ENCODE assay signal across 9 cellular contexts in genomic region chr3:192444096-192444790, GRCh38.
DNase-seq lines count a peak whose midpoint lies in the region; ATAC-seq and TF ChIP-seq lines count a peak whose summit lies in the region.
"Had no signal": no experiment of that assay in that cellular context is flagged by ENCODE, and none has a peak within 500 bp of the region (broad histone marks: within the 10 kb centered on the region; RNA-seq: fewer than 3 reads in every experiment).

No MANE protein-coding gene starts in this region.

- DNase-seq in NCI-H2171 treated with DMSO at 0.1 percent for 48 hours (lab: John Stamatoyannopoulos, UW) = peak; percentile 68
- DNase-seq in NCI-H2171 (lab: John Stamatoyannopoulos, UW) = no peak
- DNase-seq in HCT116 (ENCODE audit: low read depth, low spot score) = peak; percentile 36
- DNase-seq in LNCaP clone FGC (ENCODE audit: low read depth) = peak; percentile 7
- peak; percentile 54 for DNase-seq in RWPE1 (ENCODE audit: low spot score)
- peak; percentile 74 for DNase-seq in activated naive CD8-positive, alpha-beta T cell treated with anti-CD3 and anti-CD28 coated beads, Interleukin-2, amount 10 ng/mL, durations not matched to agents 7 days and 5 days
- peak; percentile 82 for DNase-seq in cardiac septum (ENCODE audit: low spot score)
- DNase-seq in progenitor cell of endocrine pancreas (ENCODE audit: low spot score, unreplicated experiment) = peak; percentile 69

- CTCF ChIA-PET in HCT116 (lab: Charles Lee) = interaction anchor here (0.7 to 3.0 kb wide), 22 partner anchors 8 to 1308 kb away, joined by 3 to 23 read pairs (median 4); no protein-coding TSS in a partner anchor
- CTCF ChIA-PET in RWPE1 (lab: Yijun Ruan, JAX) = interaction anchor here (0.5 to 1.8 kb wide), 33 partner anchors 9 to 1632 kb away, joined by 3 to 15 read pairs (median 3); no protein-coding TSS in a partner anchor

- H3K27ac Mint-ChIP-seq in activated naive CD8-positive, alpha-beta T cell treated with anti-CD3 and anti-CD28 coated beads, Interleukin-2, amount 10 ng/mL, durations not matched to agents 7 days and 5 days = no peak overlapping the region
- no peak overlapping the region for H3K27ac Mint-ChIP-seq in progenitor cell of endocrine pancreas

- H3K4me3 ChIP-seq in HCT116 (replicated peaks in 1 of 2; ENCODE audit: low read depth in 1 of 2, low read length in 2 of 2) (no peak overlapping the region), LNCaP clone FGC (ENCODE audit: low read depth, low read length) (no peak overlapping the region)
- H3K4me3 ChIP-seq: BLaER1 treated with 17β-estradiol and CSF1 and Interleukin-3, amounts not matched to agents 10 nM and 100 nM had no signal

- H3K4me2 ChIP-seq in HCT116 (ENCODE audit: low read length) = no peak overlapping the region
- H3K4me2 ChIP-seq: BLaER1 treated with 17β-estradiol and CSF1 and Interleukin-3, amounts not matched to agents 10 nM and 100 nM had no signal

- peak; percentile 93 for TF ChIP-seq RAD21 in HCT116 (IDR thresholded peaks at IDR 0.05; ENCODE audit: low read depth)

- H3K79me2 ChIP-seq in HCT116 (ENCODE audit: insufficient read depth, low read length) = no peaks in the 10 kb centered on the region

- H3K36me3 Mint-ChIP-seq in activated naive CD8-positive, alpha-beta T cell treated with anti-CD3 and anti-CD28 coated beads, Interleukin-2, amount 10 ng/mL, durations not matched to agents 7 days and 5 days = no peaks in the 10 kb centered on the region
- H3K36me3 Mint-ChIP-seq in progenitor cell of endocrine pancreas (ENCODE audit: insufficient read depth) = no peaks in the 10 kb centered on the region

- peak; percentile 71 to 99 (median 93) for TF ChIP-seq CTCF in HCT116 (IDR thresholded peaks at IDR 0.05 in 2 of 3, conservative IDR thresholded peaks at IDR 0.05 in 1 of 3; ENCODE audit: borderline replicate concordance in 1 of 3, insufficient read depth in 1 of 3, low read depth in 2 of 3, low read length in 2 of 3)
- peak; percentile 100 for TF ChIP-seq CTCF in LNCaP clone FGC (IDR thresholded peaks at IDR 0.05; ENCODE audit: control insufficient read depth, extremely low read depth, insufficient read depth)
- TF ChIP-seq CTCF in RWPE1 (conservative IDR thresholded peaks at IDR 0.05; ENCODE audit: low read depth) = peak; percentile 97
- peak; percentile 99 for TF ChIP-seq CTCF in progenitor cell of endocrine pancreas (IDR thresholded peaks at IDR 0.05; ENCODE audit: unreplicated experiment)

- no peak for TF ChIP-seq POLR2A in HCT116 (IDR thresholded peaks at IDR 0.05; ENCODE audit: borderline replicate concordance, extremely low read depth, insufficient read depth, insufficient read length)

- intact Hi-C loops in HCT116 (cut with micrococcal nuclease) = loop anchor here (1.0 to 10.0 kb wide), 6 partner anchors 256 to 1309 kb away; no protein-coding TSS in a partner anchor
- intact Hi-C loops in cardiac septum (cut with DNase I) = loop anchor here (2.0 kb wide), 1 partner anchor 1025 kb away; no protein-coding TSS in a partner anchor

- H3K4me3 Mint-ChIP-seq in activated naive CD8-positive, alpha-beta T cell treated with anti-CD3 and anti-CD28 coated beads, Interleukin-2, amount 10 ng/mL, durations not matched to agents 7 days and 5 days = no peak overlapping the region
- H3K4me3 Mint-ChIP-seq in progenitor cell of endocrine pancreas (ENCODE audit: low read depth) = no peak overlapping the region

- RAD21 ChIA-PET in HCT116 (lab: Charles Lee; ENCODE audit: low non-redundant PET in 1 of 2, low total read pairs in 2 of 2, uncharacterized antibody in 2 of 2, unreplicated experiment in 2 of 2) = no interaction called here

- H2AFZ ChIP-seq in HCT116 (ENCODE audit: low read depth, low read length, poor library complexity, severe bottlenecking) = no peak overlapping the region

- H3K9me2 ChIP-seq in HCT116 (ENCODE audit: insufficient read depth) = no peaks in the 10 kb centered on the region

- H3K4me1 Mint-ChIP-seq in activated naive CD8-positive, alpha-beta T cell treated with anti-CD3 and anti-CD28 coated beads, Interleukin-2, amount 10 ng/mL, durations not matched to agents 7 days and 5 days = no peaks in the 10 kb centered on the region
- H3K4me1 Mint-ChIP-seq in progenitor cell of endocrine pancreas (ENCODE audit: low read depth) = peaks cover 20% of the 10 kb centered on the region

- peak; percentile 92 for ATAC-seq in HCT116
- peak; percentile 52 for ATAC-seq in activated naive CD8-positive, alpha-beta T cell treated with anti-CD3 and anti-CD28 coated beads, Interleukin-2, amount 10 ng/mL, durations not matched to agents 7 days and 5 days (ENCODE audit: low read depth)

- H3K27ac ChIP-seq in HCT116 (ENCODE audit: low read depth, low read length) (no peak overlapping the region), RWPE1 (no peak overlapping the region)
- H3K27ac ChIP-seq: BLaER1 treated with 17β-estradiol and CSF1 and Interleukin-3, amounts not matched to agents 10 nM and 100 nM had no signal

- no peaks in the 10 kb centered on the region for H3K4me1 ChIP-seq in HCT116 (ENCODE audit: control insufficient read depth in 1 of 2, insufficient read depth in 2 of 2, low read length in 2 of 2)
- H3K4me1 ChIP-seq: BLaER1 treated with 17β-estradiol and CSF1 and Interleukin-3, amounts not matched to agents 10 nM and 100 nM had no signal

- H4K20me1 ChIP-seq in HCT116 (ENCODE audit: insufficient read depth) = no peaks in the 10 kb centered on the region
- H4K20me1 ChIP-seq: BLaER1 treated with 17β-estradiol and CSF1 and Interleukin-3, amounts not matched to agents 10 nM and 100 nM had no signal

- no peaks in the 10 kb centered on the region for H3K36me3 ChIP-seq in HCT116 (ENCODE audit: control insufficient read depth in 1 of 2, insufficient read depth in 2 of 2, low read length in 2 of 2)
- H3K36me3 ChIP-seq: BLaER1 treated with 17β-estradiol and CSF1 and Interleukin-3, amounts not matched to agents 10 nM and 100 nM had no signal

- POLR2A ChIA-PET in HCT116 (lab: Charles Lee) = no interaction called here
- POLR2A ChIA-PET in RWPE1 (lab: Yijun Ruan, JAX; ENCODE audit: low non-redundant PET) = no interaction called here
- POLR2A ChIA-PET in activated naive CD8-positive, alpha-beta T cell treated with anti-CD3 and anti-CD28 coated beads, Interleukin-2, amount 10 ng/mL, durations not matched to agents 7 days and 5 days (lab: Charles Lee) = no interaction called here

- no peak overlapping the region for H3K9ac ChIP-seq in HCT116 (ENCODE audit: low read length)
- H3K9ac ChIP-seq: BLaER1 treated with 17β-estradiol and CSF1 and Interleukin-3, amounts not matched to agents 10 nM and 100 nM had no signal

- no peaks in the 10 kb centered on the region for H3K27me3 Mint-ChIP-seq in activated naive CD8-positive, alpha-beta T cell treated with anti-CD3 and anti-CD28 coated beads, Interleukin-2, amount 10 ng/mL, durations not matched to agents 7 days and 5 days
- peaks cover 27% of the 10 kb centered on the region for H3K27me3 Mint-ChIP-seq in progenitor cell of endocrine pancreas

- no peaks in the 10 kb centered on the region for H3K9me3 Mint-ChIP-seq in activated naive CD8-positive, alpha-beta T cell treated with anti-CD3 and anti-CD28 coated beads, Interleukin-2, amount 10 ng/mL, durations not matched to agents 7 days and 5 days
- no peaks in the 10 kb centered on the region for H3K9me3 Mint-ChIP-seq in progenitor cell of endocrine pancreas (ENCODE audit: low read depth)

- BruUV-seq in HCT116 (replicated peaks; lab: Mats Ljungman, UMichigan) = no TSS peak

- H3K9me3 ChIP-seq in HCT116 (ENCODE audit: control insufficient read depth in 1 of 2, insufficient read depth in 1 of 2, low read depth in 1 of 2, low read length in 2 of 2) = no peaks in the 10 kb centered on the region
- H3K9me3 ChIP-seq: BLaER1 treated with 17β-estradiol and CSF1 and Interleukin-3, amounts not matched to agents 10 nM and 100 nM had no signal

- H3K27me3 ChIP-seq in HCT116 (ENCODE audit: insufficient read depth, low read length) = peaks cover 64% of the 10 kb centered on the region
- H3K27me3 ChIP-seq: BLaER1 treated with 17β-estradiol and CSF1 and Interleukin-3, amounts not matched to agents 10 nM and 100 nM had no signal

TF ChIP-seq in HCT116, 20 proteins besides CTCF, POLR2A, EP300 and RAD21 (continues in another document):
- TF ChIP-seq CEBPB (IDR thresholded peaks at IDR 0.05; ENCODE audit: low read depth) = no peak
- TF ChIP-seq SIN3A (IDR thresholded peaks at IDR 0.05; ENCODE audit: low read depth) = no peak
- no peak for TF ChIP-seq ATF3 (IDR thresholded peaks at IDR 0.05)
- TF ChIP-seq SP1 (IDR thresholded peaks at IDR 0.05; ENCODE audit: low read depth) = no peak
- TF ChIP-seq JUND (IDR thresholded peaks at IDR 0.05) = no peak
- TF ChIP-seq, protein P1, sequence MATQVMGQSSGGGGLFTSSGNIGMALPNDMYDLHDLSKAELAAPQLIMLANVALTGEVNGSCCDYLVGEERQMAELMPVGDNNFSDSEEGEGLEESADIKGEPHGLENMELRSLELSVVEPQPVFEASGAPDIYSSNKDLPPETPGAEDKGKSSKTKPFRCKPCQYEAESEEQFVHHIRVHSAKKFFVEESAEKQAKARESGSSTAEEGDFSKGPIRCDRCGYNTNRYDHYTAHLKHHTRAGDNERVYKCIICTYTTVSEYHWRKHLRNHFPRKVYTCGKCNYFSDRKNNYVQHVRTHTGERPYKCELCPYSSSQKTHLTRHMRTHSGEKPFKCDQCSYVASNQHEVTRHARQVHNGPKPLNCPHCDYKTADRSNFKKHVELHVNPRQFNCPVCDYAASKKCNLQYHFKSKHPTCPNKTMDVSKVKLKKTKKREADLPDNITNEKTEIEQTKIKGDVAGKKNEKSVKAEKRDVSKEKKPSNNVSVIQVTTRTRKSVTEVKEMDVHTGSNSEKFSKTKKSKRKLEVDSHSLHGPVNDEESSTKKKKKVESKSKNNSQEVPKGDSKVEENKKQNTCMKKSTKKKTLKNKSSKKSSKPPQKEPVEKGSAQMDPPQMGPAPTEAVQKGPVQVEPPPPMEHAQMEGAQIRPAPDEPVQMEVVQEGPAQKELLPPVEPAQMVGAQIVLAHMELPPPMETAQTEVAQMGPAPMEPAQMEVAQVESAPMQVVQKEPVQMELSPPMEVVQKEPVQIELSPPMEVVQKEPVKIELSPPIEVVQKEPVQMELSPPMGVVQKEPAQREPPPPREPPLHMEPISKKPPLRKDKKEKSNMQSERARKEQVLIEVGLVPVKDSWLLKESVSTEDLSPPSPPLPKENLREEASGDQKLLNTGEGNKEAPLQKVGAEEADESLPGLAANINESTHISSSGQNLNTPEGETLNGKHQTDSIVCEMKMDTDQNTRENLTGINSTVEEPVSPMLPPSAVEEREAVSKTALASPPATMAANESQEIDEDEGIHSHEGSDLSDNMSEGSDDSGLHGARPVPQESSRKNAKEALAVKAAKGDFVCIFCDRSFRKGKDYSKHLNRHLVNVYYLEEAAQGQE (IDR thresholded peaks at IDR 0.05; ENCODE audit: low read depth) = no peak
- TF ChIP-seq CBX3 (IDR thresholded peaks at IDR 0.05; ENCODE audit: low read depth) = no peak
- TF ChIP-seq SRF (IDR thresholded peaks at IDR 0.05; ENCODE audit: low read depth) = no peak
